In genomic region chr3:125202197-125202596, GRCh38 we compare ENCODE assay signal across 14 cellular contexts. TPM values are rescaled to one million over a fixed set of nuclear protein-coding genes. Genes with fewer than 3 reads are reported as not detected.
DNase-seq lines count a peak whose midpoint lies in the region; ATAC-seq and TF ChIP-seq lines count a peak whose summit lies in the region.
"Had no signal": no experiment of that assay in that cellular context is flagged by ENCODE, and none has a peak within 500 bp of the region (broad histone marks: within the 10 kb centered on the region; RNA-seq: fewer than 3 reads in every experiment).

No MANE protein-coding gene starts in this region.

- no peaks in the 10 kb centered on the region for H3F3A ChIP-seq in MM.1S (ENCODE audit: insufficient read depth, low read length)

- no peaks in the 10 kb centered on the region for H3K9me3 ChIP-seq in MM.1S (replicated peaks; ENCODE audit: insufficient read depth, low read length)

- H3K9ac ChIP-seq in MM.1S (ENCODE audit: low read length): no peak overlapping the region

- no peak for ATAC-seq in stimulated activated naive B cell treated with anti-CD40 and anti-IgM and Interleukin-4, amounts not matched to agents 10 μg/mL and 1 μg/mL and 100 μg/mL, for 72 hours (replicated peaks)
- no peak for ATAC-seq in HG03469 (IDR thresholded peaks at IDR 0.05; ENCODE audit: unreplicated experiment)
- ATAC-seq: heart right ventricle had no signal

- no peak overlapping the region for H3K27ac ChIP-seq in MM.1S (ENCODE audit: low read length)
- H3K27ac ChIP-seq: heart right ventricle had no signal

- no peaks in the 10 kb centered on the region for H3K27me3 Mint-ChIP-seq in osteocyte (ENCODE audit: unreplicated experiment)
- H3K27me3 Mint-ChIP-seq in stimulated activated naive B cell treated with anti-CD40 and anti-IgM and Interleukin-4, amounts not matched to agents 10 μg/mL and 1 μg/mL and 100 μg/mL, for 72 hours: peaks cover 0 to 12% of the 10 kb centered on the region in 2 donors

- no peaks in the 10 kb centered on the region for H3K79me2 ChIP-seq in MM.1S (ENCODE audit: low read length)

- TF ChIP-seq CTCF in MM.1S (IDR thresholded peaks at IDR 0.05; ENCODE audit: low read length) (peak; percentile 67), osteocyte (IDR thresholded peaks at IDR 0.05) (peak; percentile 21)

- no peak overlapping the region for H3K4me3 Mint-ChIP-seq in osteocyte (ENCODE audit: unreplicated experiment)
- no peak overlapping the region for H3K4me3 Mint-ChIP-seq in stimulated activated naive B cell treated with anti-CD40 and anti-IgM and Interleukin-4, amounts not matched to agents 10 μg/mL and 1 μg/mL and 100 μg/mL, for 72 hours
- H3K4me3 Mint-ChIP-seq: CD8-positive, alpha-beta memory T cell had no signal

- H3K27ac Mint-ChIP-seq in osteocyte (ENCODE audit: unreplicated experiment): no peak overlapping the region
- H3K27ac Mint-ChIP-seq in stimulated activated naive B cell treated with anti-CD40 and anti-IgM and Interleukin-4, amounts not matched to agents 10 μg/mL and 1 μg/mL and 100 μg/mL, for 72 hours: no peak overlapping the region
- H3K27ac Mint-ChIP-seq: CD8-positive, alpha-beta memory T cell had no signal

- no peaks in the 10 kb centered on the region for H3K9me2 ChIP-seq in MM.1S (replicated peaks; ENCODE audit: insufficient read depth, low read length)

- H3K36me3 ChIP-seq in MM.1S (replicated peaks; ENCODE audit: insufficient read depth, low read length): no peaks in the 10 kb centered on the region
- H3K36me3 ChIP-seq: heart right ventricle had no signal

- H3K4me1 Mint-ChIP-seq in osteocyte (ENCODE audit: unreplicated experiment): peaks cover 3% of the 10 kb centered on the region
- H3K4me1 Mint-ChIP-seq in stimulated activated naive B cell treated with anti-CD40 and anti-IgM and Interleukin-4, amounts not matched to agents 10 μg/mL and 1 μg/mL and 100 μg/mL, for 72 hours: no peaks in the 10 kb centered on the region

- H3K9me3 Mint-ChIP-seq in osteocyte (ENCODE audit: unreplicated experiment): peaks cover 5% of the 10 kb centered on the region
- no peaks in the 10 kb centered on the region for H3K9me3 Mint-ChIP-seq in stimulated activated naive B cell treated with anti-CD40 and anti-IgM and Interleukin-4, amounts not matched to agents 10 μg/mL and 1 μg/mL and 100 μg/mL, for 72 hours

- H3K4me3 ChIP-seq in MM.1S (ENCODE audit: low read length): no peak overlapping the region
- H3K4me3 ChIP-seq: heart right ventricle had no signal

- H3K4me1 ChIP-seq in MM.1S (ENCODE audit: low read length): no peaks in the 10 kb centered on the region
- H3K4me1 ChIP-seq: heart right ventricle had no signal

- H3K36me3 Mint-ChIP-seq in osteocyte (ENCODE audit: unreplicated experiment): no peaks in the 10 kb centered on the region
- no peaks in the 10 kb centered on the region for H3K36me3 Mint-ChIP-seq in stimulated activated naive B cell treated with anti-CD40 and anti-IgM and Interleukin-4, amounts not matched to agents 10 μg/mL and 1 μg/mL and 100 μg/mL, for 72 hours

- DNase-seq in activated CD4-positive, alpha-beta T cell treated with anti-CD3 and anti-CD28 coated beads for 48 hours: peak; percentile 17
- DNase-seq in activated CD4-positive, alpha-beta T cell treated with anti-CD3 and anti-CD28 coated beads, Interleukin-2, amount 50 U/mL, for 4 hours: no peak
- DNase-seq in MM.1S: peak; percentile 55
- peak; percentile 30 for DNase-seq in astrocyte of the hippocampus (ENCODE audit: low read depth, low spot score)
- DNase-seq in osteocyte (ENCODE audit: extremely low spot score, unreplicated experiment): no peak
- no peak for DNase-seq in stimulated activated naive B cell treated with anti-CD40 and anti-IgM and Interleukin-4, amounts not matched to agents 10 μg/mL and 1 μg/mL and 100 μg/mL, for 72 hours
- DNase-seq in NCI-H510A (lab: John Stamatoyannopoulos, UW): no peak
- DNase-seq: aorta, heart right ventricle, NCI-H2029, occipital lobe, T1000 had no signal

- H4K20me1 ChIP-seq in MM.1S (ENCODE audit: insufficient read depth, low read length): no peaks in the 10 kb centered on the region

- no peak overlapping the region for H3K4me2 ChIP-seq in MM.1S (ENCODE audit: low read depth, low read length)

- H2AFZ ChIP-seq in MM.1S (ENCODE audit: low read length): no peak overlapping the region

- no peaks in the 10 kb centered on the region for H3K27me3 ChIP-seq in MM.1S (replicated peaks; ENCODE audit: insufficient read depth, low read length)
- H3K27me3 ChIP-seq: heart right ventricle had no signal

RNA-seq across cellular contexts. Expression of gene SLC12A8, which starts 10.4 kb away (rescaled TPM):
- total RNA-seq in osteocyte: 2.0 and 3.0 TPM in 2 replicates

Comparison
In these comparisons a context has a peak if more than half of its experiments do, and no peak if none do; other contexts are left out.
1. DNase-seq: peak in activated CD4-positive, alpha-beta T cell treated with anti-CD3 and anti-CD28 coated beads for 48 hours (single experiment), MM.1S (single experiment) and astrocyte of the hippocampus (single experiment); none in activated CD4-positive, alpha-beta T cell treated with anti-CD3 and anti-CD28 coated beads, Interleukin-2, amount 50 U/mL, for 4 hours (0 of 2), osteocyte (single experiment), stimulated activated naive B cell treated with anti-CD40 and anti-IgM and Interleukin-4, amounts not matched to agents 10 μg/mL and 1 μg/mL and 100 μg/mL, for 72 hours (single experiment) and NCI-H510A (single experiment).